Comparison of ENCODE assay signal across 12 cellular contexts in genomic region chr7:123410273-123410928, GRCh38.
DNase-seq lines count a peak whose midpoint lies in the region; FAIRE-seq and TF ChIP-seq lines count a peak whose summit lies in the region.
"Had no signal": no experiment of that assay in that cellular context is flagged by ENCODE, and none has a peak within 500 bp of the region (broad histone marks: within the 10 kb centered on the region; RNA-seq: fewer than 3 reads in every experiment).

No MANE protein-coding gene starts in this region.

- peak overlapping the region; percentile 65 for H3K27ac ChIP-seq in 22Rv1
- H3K27ac ChIP-seq: skin epidermis had no signal

- no peaks in the 10 kb centered on the region for H3K36me3 Mint-ChIP-seq in mesothelial cell of epicardium
- H3K36me3 Mint-ChIP-seq: stimulated activated memory B cell treated with anti-CD40 and anti-IgM and Interleukin-4, amounts not matched to agents 10 μg/mL and 1 μg/mL and 100 μg/mL, for 72 hours had no signal

- no peak overlapping the region for H3K4me3 Mint-ChIP-seq in mesothelial cell of epicardium
- H3K4me3 Mint-ChIP-seq: stimulated activated memory B cell treated with anti-CD40 and anti-IgM and Interleukin-4, amounts not matched to agents 10 μg/mL and 1 μg/mL and 100 μg/mL, for 72 hours had no signal

- H3K4me3 ChIP-seq in BE2C (ENCODE audit: low read depth, low read length), result no peak overlapping the region
- H3K4me3 ChIP-seq: skin epidermis had no signal

- TF ChIP-seq CTCF in 22Rv1 (IDR thresholded peaks at IDR 0.05) (no peak), mesothelial cell of epicardium (IDR thresholded peaks at IDR 0.05; ENCODE audit: unreplicated experiment) (no peak), BE2C (IDR thresholded peaks at IDR 0.05; ENCODE audit: low read depth, low read length) (no peak)

- H3K4me1 Mint-ChIP-seq in mesothelial cell of epicardium, result peaks cover 17% of the 10 kb centered on the region
- H3K4me1 Mint-ChIP-seq: stimulated activated memory B cell treated with anti-CD40 and anti-IgM and Interleukin-4, amounts not matched to agents 10 μg/mL and 1 μg/mL and 100 μg/mL, for 72 hours had no signal

- no peaks in the 10 kb centered on the region for H3K27me3 Mint-ChIP-seq in mesothelial cell of epicardium (ENCODE audit: low read depth)
- H3K27me3 Mint-ChIP-seq: stimulated activated memory B cell treated with anti-CD40 and anti-IgM and Interleukin-4, amounts not matched to agents 10 μg/mL and 1 μg/mL and 100 μg/mL, for 72 hours had no signal

- no peaks in the 10 kb centered on the region for H3K36me3 ChIP-seq in BE2C

- H3K27ac Mint-ChIP-seq in mesothelial cell of epicardium, result peak overlapping the region; percentile 90
- H3K27ac Mint-ChIP-seq: stimulated activated memory B cell treated with anti-CD40 and anti-IgM and Interleukin-4, amounts not matched to agents 10 μg/mL and 1 μg/mL and 100 μg/mL, for 72 hours had no signal

- H3K9me3 Mint-ChIP-seq in mesothelial cell of epicardium, result peaks cover 3% of the 10 kb centered on the region
- H3K9me3 Mint-ChIP-seq: stimulated activated memory B cell treated with anti-CD40 and anti-IgM and Interleukin-4, amounts not matched to agents 10 μg/mL and 1 μg/mL and 100 μg/mL, for 72 hours had no signal

- no peaks in the 10 kb centered on the region for H3K9me3 ChIP-seq in BE2C

- H3K27me3 ChIP-seq in BE2C, result no peaks in the 10 kb centered on the region

- no peak for FAIRE-seq in frontal cortex (lab: Jason Lieb, UNC)
- FAIRE-seq: colon had no signal

- DNase-seq in NCI-H2196 (lab: John Stamatoyannopoulos, UW; ENCODE audit: unreplicated experiment) (peak; percentile 20), dedifferentiated amniotic fluid mesenchymal stem cell (ENCODE audit: extremely low spot score) (peak; percentile 20), mesothelial cell of epicardium (ENCODE audit: low spot score in 2 of 2, unreplicated experiment in 2 of 2) (no peak), frontal cortex (ENCODE audit: low spot score in 2 of 2) (no peak), cortex of kidney (lab: John Stamatoyannopoulos, UW) (no peak), BE2C (no peak)
- DNase-seq in NK-92 treated with Interleukin-12 subunit alpha and Interleukin-12 subunit beta, amount 100 ng/mL, for 24 hours (lab: John Stamatoyannopoulos, UW), result no peak
- DNase-seq: RPMI8226 had no signal

- no peaks in the 10 kb centered on the region; the same call in 1 of the 2 replicates for H3K4me1 ChIP-seq in BE2C

Comparison
In these comparisons a context has a peak if more than half of its experiments do, and no peak if none do; other contexts are left out.
1. DNase-seq: peak in NCI-H2196 (single experiment) and dedifferentiated amniotic fluid mesenchymal stem cell (single experiment); none in mesothelial cell of epicardium (0 of 2), frontal cortex (0 of 2), cortex of kidney (single experiment), BE2C (single experiment) and NK-92 treated with Interleukin-12 subunit alpha and Interleukin-12 subunit beta, amount 100 ng/mL, for 24 hours (single experiment).